1 cellular context compared by ENCODE assay signal in the genomic region with DNA sequence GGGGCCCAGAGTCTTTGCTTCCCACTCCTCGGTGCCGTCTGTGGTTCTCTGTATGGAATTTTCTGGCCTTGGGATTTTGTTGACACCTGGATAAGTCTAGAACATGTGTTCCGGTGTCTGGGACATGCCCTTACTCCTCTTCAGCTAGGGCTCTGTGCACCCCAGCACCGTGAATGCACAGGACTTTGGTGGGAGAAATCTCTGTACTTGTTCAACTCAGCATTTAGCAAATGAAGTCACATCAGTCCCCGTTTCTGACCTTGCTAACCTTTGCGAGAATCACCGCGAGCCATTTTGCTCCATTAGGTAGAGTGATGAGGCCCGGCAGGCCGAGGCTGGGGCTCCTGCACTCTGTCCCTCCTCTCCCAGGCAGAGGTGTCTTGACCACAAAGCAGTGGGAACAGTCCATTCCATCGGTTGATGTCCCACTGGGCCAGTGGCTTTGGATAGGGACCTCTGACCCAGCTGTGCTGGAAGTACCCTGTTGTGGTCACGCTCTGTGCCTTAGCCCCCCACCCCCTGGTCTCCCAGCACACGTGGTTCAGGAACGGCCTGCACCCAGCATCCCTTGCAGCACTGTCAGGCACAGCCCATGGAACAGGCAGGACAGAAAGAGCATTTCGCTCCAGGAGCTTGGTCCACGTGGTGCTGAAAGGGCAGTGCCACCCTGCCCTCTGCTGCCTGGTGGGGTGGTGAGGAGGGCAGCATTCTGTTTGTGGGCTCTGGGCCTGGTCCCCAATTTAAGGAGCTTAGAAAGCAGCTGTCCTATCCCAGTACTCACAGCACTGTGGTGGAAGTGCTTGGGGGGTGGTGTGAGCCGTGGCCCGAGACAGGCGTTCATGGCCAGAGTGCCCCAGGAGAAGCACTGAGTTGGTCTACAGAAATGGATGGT.
TF ChIP-seq lines count a peak whose summit lies in the region.

No MANE protein-coding gene starts in this region.

TF ChIP-seq in WTC11, 78 proteins besides CTCF, POLR2A, EP300 and RAD21 (continued from another document):
- TF ChIP-seq, protein P1, sequence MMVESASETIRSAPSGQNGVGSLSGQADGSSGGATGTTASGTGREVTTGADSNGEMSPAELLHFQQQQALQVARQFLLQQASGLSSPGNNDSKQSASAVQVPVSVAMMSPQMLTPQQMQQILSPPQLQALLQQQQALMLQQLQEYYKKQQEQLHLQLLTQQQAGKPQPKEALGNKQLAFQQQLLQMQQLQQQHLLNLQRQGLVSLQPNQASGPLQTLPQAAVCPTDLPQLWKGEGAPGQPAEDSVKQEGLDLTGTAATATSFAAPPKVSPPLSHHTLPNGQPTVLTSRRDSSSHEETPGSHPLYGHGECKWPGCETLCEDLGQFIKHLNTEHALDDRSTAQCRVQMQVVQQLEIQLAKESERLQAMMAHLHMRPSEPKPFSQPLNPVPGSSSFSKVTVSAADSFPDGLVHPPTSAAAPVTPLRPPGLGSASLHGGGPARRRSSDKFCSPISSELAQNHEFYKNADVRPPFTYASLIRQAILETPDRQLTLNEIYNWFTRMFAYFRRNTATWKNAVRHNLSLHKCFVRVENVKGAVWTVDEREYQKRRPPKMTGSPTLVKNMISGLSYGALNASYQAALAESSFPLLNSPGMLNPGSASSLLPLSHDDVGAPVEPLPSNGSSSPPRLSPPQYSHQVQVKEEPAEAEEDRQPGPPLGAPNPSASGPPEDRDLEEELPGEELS (CRISPR knock-in tag; IDR thresholded peaks at IDR 0.05), result no peak
- TF ChIP-seq CBFB (CRISPR knock-in tag; IDR thresholded peaks at IDR 0.05; ENCODE audit: low read depth), result no peak
- TF ChIP-seq, protein P2, sequence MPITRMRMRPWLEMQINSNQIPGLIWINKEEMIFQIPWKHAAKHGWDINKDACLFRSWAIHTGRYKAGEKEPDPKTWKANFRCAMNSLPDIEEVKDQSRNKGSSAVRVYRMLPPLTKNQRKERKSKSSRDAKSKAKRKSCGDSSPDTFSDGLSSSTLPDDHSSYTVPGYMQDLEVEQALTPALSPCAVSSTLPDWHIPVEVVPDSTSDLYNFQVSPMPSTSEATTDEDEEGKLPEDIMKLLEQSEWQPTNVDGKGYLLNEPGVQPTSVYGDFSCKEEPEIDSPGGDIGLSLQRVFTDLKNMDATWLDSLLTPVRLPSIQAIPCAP (CRISPR knock-in tag; IDR thresholded peaks at IDR 0.05), result no peak
- no peak for TF ChIP-seq NR2C2 (CRISPR knock-in tag; IDR thresholded peaks at IDR 0.05)
- no peak for TF ChIP-seq ETV6 (CRISPR knock-in tag; IDR thresholded peaks at IDR 0.05)
- TF ChIP-seq NFE2L1 (CRISPR knock-in tag; IDR thresholded peaks at IDR 0.05), result no peak
- TF ChIP-seq IRF2 (CRISPR knock-in tag; IDR thresholded peaks at IDR 0.05; ENCODE audit: borderline replicate concordance, low read depth), result no peak
- TF ChIP-seq, protein P3, sequence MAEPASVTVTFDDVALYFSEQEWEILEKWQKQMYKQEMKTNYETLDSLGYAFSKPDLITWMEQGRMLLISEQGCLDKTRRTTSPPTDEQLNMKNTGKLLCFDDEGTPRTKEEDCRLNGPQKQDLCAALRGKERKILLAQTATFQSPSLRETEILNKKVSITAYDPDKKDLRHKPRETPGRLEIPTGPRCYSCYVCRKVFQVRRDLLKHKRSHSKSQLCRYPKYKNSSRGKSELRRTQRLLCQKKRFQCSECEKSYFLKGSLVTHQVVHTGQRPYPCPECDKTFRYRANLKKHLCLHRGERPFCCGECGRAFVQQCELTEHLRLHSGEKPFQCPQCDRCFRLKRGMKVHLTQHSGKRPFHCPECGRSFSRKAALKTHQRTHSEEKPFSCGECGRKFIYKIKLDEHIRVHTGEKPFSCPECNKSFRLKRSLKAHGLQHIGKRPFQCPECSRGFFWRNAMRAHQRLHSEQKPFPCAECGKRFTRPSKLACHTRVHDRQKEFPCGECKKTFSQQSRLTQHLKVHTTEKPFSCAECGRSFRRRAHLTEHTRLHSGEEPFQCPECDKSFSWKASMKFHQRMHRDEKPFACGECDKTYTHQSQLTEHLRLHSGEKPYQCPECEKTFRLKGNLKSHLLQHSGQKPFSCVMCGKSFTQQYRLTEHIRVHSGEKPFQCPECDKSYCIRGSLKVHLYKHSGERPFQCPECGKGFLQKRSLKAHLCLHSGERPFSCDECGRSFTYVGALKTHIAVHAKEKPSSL (CRISPR knock-in tag; conservative IDR thresholded peaks at IDR 0.05), result no peak
- TF ChIP-seq OVOL2 (CRISPR knock-in tag; IDR thresholded peaks at IDR 0.05; ENCODE audit: borderline replicate concordance), result no peak
- TF ChIP-seq, protein P4, sequence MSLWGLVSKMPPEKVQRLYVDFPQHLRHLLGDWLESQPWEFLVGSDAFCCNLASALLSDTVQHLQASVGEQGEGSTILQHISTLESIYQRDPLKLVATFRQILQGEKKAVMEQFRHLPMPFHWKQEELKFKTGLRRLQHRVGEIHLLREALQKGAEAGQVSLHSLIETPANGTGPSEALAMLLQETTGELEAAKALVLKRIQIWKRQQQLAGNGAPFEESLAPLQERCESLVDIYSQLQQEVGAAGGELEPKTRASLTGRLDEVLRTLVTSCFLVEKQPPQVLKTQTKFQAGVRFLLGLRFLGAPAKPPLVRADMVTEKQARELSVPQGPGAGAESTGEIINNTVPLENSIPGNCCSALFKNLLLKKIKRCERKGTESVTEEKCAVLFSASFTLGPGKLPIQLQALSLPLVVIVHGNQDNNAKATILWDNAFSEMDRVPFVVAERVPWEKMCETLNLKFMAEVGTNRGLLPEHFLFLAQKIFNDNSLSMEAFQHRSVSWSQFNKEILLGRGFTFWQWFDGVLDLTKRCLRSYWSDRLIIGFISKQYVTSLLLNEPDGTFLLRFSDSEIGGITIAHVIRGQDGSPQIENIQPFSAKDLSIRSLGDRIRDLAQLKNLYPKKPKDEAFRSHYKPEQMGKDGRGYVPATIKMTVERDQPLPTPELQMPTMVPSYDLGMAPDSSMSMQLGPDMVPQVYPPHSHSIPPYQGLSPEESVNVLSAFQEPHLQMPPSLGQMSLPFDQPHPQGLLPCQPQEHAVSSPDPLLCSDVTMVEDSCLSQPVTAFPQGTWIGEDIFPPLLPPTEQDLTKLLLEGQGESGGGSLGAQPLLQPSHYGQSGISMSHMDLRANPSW (CRISPR knock-in tag; conservative IDR thresholded peaks at IDR 0.05; ENCODE audit: low read depth), result no peak
- no peak for TF ChIP-seq PRRX2 (CRISPR knock-in tag; IDR thresholded peaks at IDR 0.05)
- no peak for TF ChIP-seq EMX1 (CRISPR knock-in tag; IDR thresholded peaks at IDR 0.05)
- TF ChIP-seq, protein P5, sequence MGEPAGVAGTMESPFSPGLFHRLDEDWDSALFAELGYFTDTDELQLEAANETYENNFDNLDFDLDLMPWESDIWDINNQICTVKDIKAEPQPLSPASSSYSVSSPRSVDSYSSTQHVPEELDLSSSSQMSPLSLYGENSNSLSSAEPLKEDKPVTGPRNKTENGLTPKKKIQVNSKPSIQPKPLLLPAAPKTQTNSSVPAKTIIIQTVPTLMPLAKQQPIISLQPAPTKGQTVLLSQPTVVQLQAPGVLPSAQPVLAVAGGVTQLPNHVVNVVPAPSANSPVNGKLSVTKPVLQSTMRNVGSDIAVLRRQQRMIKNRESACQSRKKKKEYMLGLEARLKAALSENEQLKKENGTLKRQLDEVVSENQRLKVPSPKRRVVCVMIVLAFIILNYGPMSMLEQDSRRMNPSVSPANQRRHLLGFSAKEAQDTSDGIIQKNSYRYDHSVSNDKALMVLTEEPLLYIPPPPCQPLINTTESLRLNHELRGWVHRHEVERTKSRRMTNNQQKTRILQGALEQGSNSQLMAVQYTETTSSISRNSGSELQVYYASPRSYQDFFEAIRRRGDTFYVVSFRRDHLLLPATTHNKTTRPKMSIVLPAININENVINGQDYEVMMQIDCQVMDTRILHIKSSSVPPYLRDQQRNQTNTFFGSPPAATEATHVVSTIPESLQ (CRISPR knock-in tag; IDR thresholded peaks at IDR 0.05), result no peak
- TF ChIP-seq SOX15 (CRISPR knock-in tag; IDR thresholded peaks at IDR 0.05), result no peak
- TF ChIP-seq, protein P6, sequence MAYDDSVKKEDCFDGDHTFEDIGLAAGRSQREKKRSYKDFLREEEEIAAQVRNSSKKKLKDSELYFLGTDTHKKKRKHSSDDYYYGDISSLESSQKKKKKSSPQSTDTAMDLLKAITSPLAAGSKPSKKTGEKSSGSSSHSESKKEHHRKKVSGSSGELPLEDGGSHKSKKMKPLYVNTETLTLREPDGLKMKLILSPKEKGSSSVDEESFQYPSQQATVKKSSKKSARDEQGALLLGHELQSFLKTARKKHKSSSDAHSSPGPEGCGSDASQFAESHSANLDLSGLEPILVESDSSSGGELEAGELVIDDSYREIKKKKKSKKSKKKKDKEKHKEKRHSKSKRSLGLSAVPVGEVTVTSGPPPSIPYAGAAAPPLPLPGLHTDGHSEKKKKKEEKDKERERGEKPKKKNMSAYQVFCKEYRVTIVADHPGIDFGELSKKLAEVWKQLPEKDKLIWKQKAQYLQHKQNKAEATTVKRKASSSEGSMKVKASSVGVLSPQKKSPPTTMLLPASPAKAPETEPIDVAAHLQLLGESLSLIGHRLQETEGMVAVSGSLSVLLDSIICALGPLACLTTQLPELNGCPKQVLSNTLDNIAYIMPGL (CRISPR knock-in tag; IDR thresholded peaks at IDR 0.05), result no peak
- no peak for TF ChIP-seq TEAD1 (CRISPR knock-in tag; IDR thresholded peaks at IDR 0.05)
- no peak for TF ChIP-seq NFATC4 (CRISPR knock-in tag; IDR thresholded peaks at IDR 0.05)
